Comparison of ENCODE assay signal across 8 cellular contexts in genomic region chr15:75673426-75674247, GRCh38. TPM values are rescaled to one million over a fixed set of nuclear protein-coding genes. Genes with fewer than 3 reads are reported as not detected.
DNase-seq lines count a peak whose midpoint lies in the region; ATAC-seq, FAIRE-seq and TF ChIP-seq lines count a peak whose summit lies in the region.
"Had no signal": no experiment of that assay in that cellular context is flagged by ENCODE, and none has a peak within 500 bp of the region (broad histone marks: within the 10 kb centered on the region; RNA-seq: fewer than 3 reads in every experiment).

No MANE protein-coding gene starts in this region.

- H3K4me2 ChIP-seq in H1 (ENCODE audit: insufficient read depth in 1 of 2, low read depth in 2 of 2, low read length in 2 of 2): no peak overlapping the region

- no peak overlapping the region for H2BK20ac ChIP-seq in H1 (ENCODE audit: low read length)

- H2BK120ac ChIP-seq in H1 (replicated peaks; ENCODE audit: low read depth, low read length): no peak overlapping the region

- H2AK5ac ChIP-seq in H1 (ENCODE audit: low read depth, low read length): no peak overlapping the region

- no peak overlapping the region for H4K91ac ChIP-seq in H1 (replicated peaks; ENCODE audit: insufficient read length, low read length)

- 0 out of 2 replicates have a peak overlapping the region, but pooled peaks have one; percentile 51 for H2BK12ac ChIP-seq in H1 (ENCODE audit: low read depth, low read length)

- H4K5ac ChIP-seq in H1 (ENCODE audit: insufficient read length, low read depth, low read length): no peak overlapping the region

- H3K9me3 ChIP-seq in H1 (ENCODE audit: insufficient read depth in 2 of 2, low read depth in 1 of 2, low read length in 1 of 2) (no peaks in the 10 kb centered on the region), mucosa of descending colon (no peaks in the 10 kb centered on the region), upper lobe of right lung (no peaks in the 10 kb centered on the region)

- no peak for FAIRE-seq in H1 (lab: Jason Lieb, UNC)

- no peak for TF ChIP-seq RAD21 in H1 (IDR thresholded peaks at IDR 0.05 in 1 of 2, conservative IDR thresholded peaks at IDR 0.05 in 1 of 2; ENCODE audit: low read depth in 2 of 2, low read length in 2 of 2)

- no peak overlapping the region for H2BK15ac ChIP-seq in H1 (ENCODE audit: low read length)

- no peaks in the 10 kb centered on the region for H3K79me2 ChIP-seq in H1 (ENCODE audit: control insufficient read depth in 1 of 2, insufficient read depth in 2 of 2, low read length in 2 of 2)

- no peak overlapping the region for H3K4ac ChIP-seq in H1 (replicated peaks; ENCODE audit: insufficient read length, low read depth, low read length)

- H3K36me3 ChIP-seq in H1 (ENCODE audit: control insufficient read depth in 2 of 4, insufficient read depth in 4 of 4, low read length in 3 of 4) (no peaks in the 10 kb centered on the region), mucosa of descending colon (ENCODE audit: low read depth) (no peaks in the 10 kb centered on the region), upper lobe of right lung (no peaks in the 10 kb centered on the region)

- H3K23ac ChIP-seq in H1 (ENCODE audit: insufficient read length): no peak overlapping the region

- TF ChIP-seq POLR2A in H1 (IDR thresholded peaks at IDR 0.05; ENCODE audit: control extremely low read depth in 1 of 2, low read depth in 2 of 2, low read length in 2 of 2): no peak

- no peak overlapping the region; the same call in 1 of the 2 replicates for H4K8ac ChIP-seq in H1 (ENCODE audit: extremely low read depth, insufficient read depth, low read length)

- peaks cover 7 to 14% (median 9%) of the 10 kb centered on the region in 4 experiments for H3K4me1 ChIP-seq in H1 (replicated peaks in 1 of 4; ENCODE audit: control insufficient read depth in 3 of 4, insufficient read depth in 4 of 4, low read length in 3 of 4)
- H3K4me1 ChIP-seq in mucosa of descending colon (ENCODE audit: low read depth): no peaks in the 10 kb centered on the region
- peaks cover 24% of the 10 kb centered on the region for H3K4me1 ChIP-seq in upper lobe of right lung

- H3K4me3 ChIP-seq in H1 (ENCODE audit: extremely low read depth in 1 of 4, insufficient read depth in 2 of 4, low read depth in 3 of 4, low read length in 4 of 4) (no peak overlapping the region), mucosa of descending colon (no peak overlapping the region), upper lobe of right lung (no peak overlapping the region)

- no peaks in the 10 kb centered on the region for H3K27me3 ChIP-seq in H1 (replicated peaks in 1 of 4; ENCODE audit: control insufficient read depth in 3 of 4, extremely low read depth in 1 of 4, insufficient read depth in 3 of 4, low read length in 3 of 4)
- no peaks in the 10 kb centered on the region for H3K27me3 ChIP-seq in upper lobe of right lung

- H3K23me2 ChIP-seq in H1 (ENCODE audit: low read depth, low read length): no peaks in the 10 kb centered on the region

- peak; percentile 28 for ATAC-seq in mucosa of descending colon
- peak; percentile 64 for ATAC-seq in upper lobe of right lung
- no peak for ATAC-seq in HG03457 (IDR thresholded peaks at IDR 0.05; ENCODE audit: unreplicated experiment)
- ATAC-seq in HG02678 (IDR thresholded peaks at IDR 0.05; ENCODE audit: unreplicated experiment): no peak

- 85% methylated on average over 7 of the region's 10 CpGs; no CpG with 5 or more reads in 1 of the 2 experiments for WGBS in H1 (ENCODE audit: extremely low coverage in 1 of 2, insufficient coverage in 1 of 2, insufficient read length in 1 of 2, insufficient replicate concordance in 2 of 2, low coverage in 1 of 2, low lambda C conversion rate in 2 of 2, missing lambda C conversion rate in 1 of 2), 2 experiments

- no peak overlapping the region for H3K9ac ChIP-seq in H1 (replicated peaks in 1 of 4; ENCODE audit: extremely low read depth in 1 of 4, low read depth in 3 of 4, low read length in 3 of 4)

- intact Hi-C loops in mucosa of descending colon (cut with DNase I, micrococcal nuclease): no loop called here
- intact Hi-C loops in upper lobe of right lung (cut with DNase I): no loop called here

- no peaks in the 10 kb centered on the region for H4K20me1 ChIP-seq in H1 (replicated peaks in 1 of 2; ENCODE audit: control insufficient read depth in 1 of 2, insufficient read depth in 2 of 2, low read length in 2 of 2)

- DNase-seq in NCI-H69 (lab: John Stamatoyannopoulos, UW) (peak; percentile 5), H1 (ENCODE audit: low read depth in 1 of 2, low spot score in 2 of 2) (no peak), mucosa of descending colon (peak in 2 of 3 donors; percentile 43 to 77), upper lobe of right lung (peak; percentile 81), SHP77 (lab: John Stamatoyannopoulos, UW) (no peak)
- DNase-seq: RPMI8226 had no signal

- POLR2A ChIA-PET in H1 (lab: Charles Lee; ENCODE audit: partially characterized antibody): interaction anchor here (1.1 to 2.7 kb wide), 3 partner anchors 12 to 33 kb away, joined by 3 to 9 read pairs (median 7); partner anchors contain the start of gene IMP3

- no peak overlapping the region for H3K18ac ChIP-seq in H1 (ENCODE audit: extremely low read depth, low read length)

- no peaks in the 10 kb centered on the region for H3K79me1 ChIP-seq in H1 (ENCODE audit: low read depth, low read length)

- no peak for TF ChIP-seq CTCF in H1 (IDR thresholded peaks at IDR 0.05; ENCODE audit: control extremely low read depth in 1 of 3, insufficient read depth in 1 of 3, low read depth in 1 of 3, low read length in 3 of 3)
- no peak for TF ChIP-seq CTCF in mucosa of descending colon (IDR thresholded peaks at IDR 0.05)
- no peak for TF ChIP-seq CTCF in upper lobe of right lung (IDR thresholded peaks at IDR 0.05)

- no peak overlapping the region for H3K27ac ChIP-seq in H1 (ENCODE audit: low read depth, low read length)
- H3K27ac ChIP-seq in upper lobe of right lung: peak overlapping the region; percentile 71

- CTCF ChIA-PET in H1 (lab: Charles Lee; ENCODE audit: partially characterized antibody): interaction anchor here (1.1 to 7.4 kb wide), 7 partner anchors 10 to 76 kb away, joined by 3 to 60 read pairs (median 6); partner anchors contain the start of gene SNX33

- no peak overlapping the region for H3K14ac ChIP-seq in H1 (ENCODE audit: insufficient read length)

- H3K56ac ChIP-seq in H1 (replicated peaks; ENCODE audit: insufficient read length, low read depth, low read length): no peak overlapping the region

- no peak overlapping the region for H2BK5ac ChIP-seq in H1 (ENCODE audit: low read depth, low read length)

- no peak for TF ChIP-seq EP300 in H1 (IDR thresholded peaks at IDR 0.05; ENCODE audit: borderline replicate concordance in 1 of 2, low read depth in 2 of 2, low read length in 2 of 2)

- no peak overlapping the region for H2AFZ ChIP-seq in H1 (ENCODE audit: low read length)

TF ChIP-seq in H1, 55 proteins besides CTCF, POLR2A, EP300 and RAD21:
- no peak for TF ChIP-seq EZH2 (IDR thresholded peaks at IDR 0.05; ENCODE audit: low read depth, low read length, severe bottlenecking)

RNA-seq across cellular contexts. Expression of gene SNX33, which starts 25.9 kb away (rescaled TPM):
- total RNA-seq in H1 (2021; fragmentation: NEBNext Ultra II Directional; extraction: Animal tissue kit (Norgen Biotek cat#: 25700)): 22.9 and 24.8 TPM in 2 replicates
- polyA plus RNA-seq in H1 (2011; rRNA removed): 14.3 and 15.7 TPM in 2 replicates
- polyA plus RNA-seq in H1 (2011; cell fraction: cytosol; rRNA removed): 11.5 TPM
- 25.7 TPM for polyA plus RNA-seq in H1 (2011; cell fraction: nucleus; rRNA removed)
- 17.5 to 20.7 TPM (median 18.6 TPM) in 4 replicates for polyA plus RNA-seq in H1 (2012, experiment 1 of 2)
- polyA plus RNA-seq in H1 (2012, experiment 2 of 2): 13.9 TPM
- polyA plus RNA-seq in H1 (2013, experiment 1 of 2): 10.5 TPM
- polyA plus RNA-seq in H1 (2013, experiment 2 of 2): 11.4 TPM
- 21.0 and 25.5 TPM in 2 replicates for polyA minus RNA-seq in H1 (2011; rRNA and poly(A)+ RNA removed)
- 17.4 TPM for polyA minus RNA-seq in H1 (2011; cell fraction: cytosol; rRNA and poly(A)+ RNA removed)
- polyA minus RNA-seq in H1 (2011; cell fraction: nucleus; rRNA and poly(A)+ RNA removed): 21.6 TPM
- total RNA-seq in mucosa of descending colon: 10 to 100 TPM; 23.6 to 38.2 (median 28.7) TPM
- total RNA-seq in upper lobe of right lung: 31.0 TPM

RNA-seq across cellular contexts. Expression of gene IMP3, which starts 33.6 kb away (rescaled TPM):
- 114 and 122 TPM in 2 replicates for total RNA-seq in H1 (2021; fragmentation: NEBNext Ultra II Directional; extraction: Animal tissue kit (Norgen Biotek cat#: 25700))
- 273 and 278 TPM in 2 replicates for polyA plus RNA-seq in H1 (2011; rRNA removed)
- polyA plus RNA-seq in H1 (2011; cell fraction: cytosol; rRNA removed): 193 TPM
- polyA plus RNA-seq in H1 (2011; cell fraction: nucleus; rRNA removed): 91.6 TPM
- 105 to 122 TPM (median 110 TPM) in 4 replicates for polyA plus RNA-seq in H1 (2012, experiment 1 of 2)
- 139 TPM for polyA plus RNA-seq in H1 (2012, experiment 2 of 2)
- polyA plus RNA-seq in H1 (2013, experiment 1 of 2): 117 TPM
- polyA plus RNA-seq in H1 (2013, experiment 2 of 2): 117 TPM
- polyA minus RNA-seq in H1 (2011; rRNA and poly(A)+ RNA removed): 22.0 and 25.5 TPM in 2 replicates
- 48.7 TPM for polyA minus RNA-seq in H1 (2011; cell fraction: cytosol; rRNA and poly(A)+ RNA removed)
- polyA minus RNA-seq in H1 (2011; cell fraction: nucleus; rRNA and poly(A)+ RNA removed): 73.3 TPM
- total RNA-seq in mucosa of descending colon: 10 to 100 TPM; 47.6 to 54.8 (median 50.4) TPM
- 54.9 TPM for total RNA-seq in upper lobe of right lung

RNA-seq across cellular contexts. Expression of gene CSPG4, which starts 39.0 kb away (rescaled TPM):
- total RNA-seq in H1 (2021; fragmentation: NEBNext Ultra II Directional; extraction: Animal tissue kit (Norgen Biotek cat#: 25700)): 3.0 and 3.2 TPM in 2 replicates
- polyA plus RNA-seq in H1 (2011; rRNA removed): 1.4 and 1.9 TPM in 2 replicates
- 1.0 TPM for polyA plus RNA-seq in H1 (2011; cell fraction: cytosol; rRNA removed)
- 4.7 TPM for polyA plus RNA-seq in H1 (2011; cell fraction: nucleus; rRNA removed)
- polyA plus RNA-seq in H1 (2012, experiment 1 of 2): 1.5 to 3.6 TPM (median 2.6 TPM) in 4 replicates
- 1.6 TPM for polyA plus RNA-seq in H1 (2012, experiment 2 of 2)
- 3.1 TPM for polyA plus RNA-seq in H1 (2013, experiment 1 of 2)
- polyA plus RNA-seq in H1 (2013, experiment 2 of 2): 2.0 TPM
- polyA minus RNA-seq in H1 (2011; rRNA and poly(A)+ RNA removed): 2.5 and 3.3 TPM in 2 replicates
- polyA minus RNA-seq in H1 (2011; cell fraction: cytosol; rRNA and poly(A)+ RNA removed): 2.3 TPM
- polyA minus RNA-seq in H1 (2011; cell fraction: nucleus; rRNA and poly(A)+ RNA removed): 3.6 TPM
- total RNA-seq in mucosa of descending colon (10 to 100 TPM in 1 of 3 donors, 1 to 10 TPM in 2; 3.0 to 86.8 (median 7.8) TPM), upper lobe of right lung (12.6 TPM)

RNA-seq across cellular contexts. Expression of gene SNUPN, which starts 48.1 kb away (rescaled TPM):
- 26.2 and 28.2 TPM in 2 replicates for total RNA-seq in H1 (2021; fragmentation: NEBNext Ultra II Directional; extraction: Animal tissue kit (Norgen Biotek cat#: 25700))
- polyA plus RNA-seq in H1 (2011; rRNA removed): 11.6 and 13.3 TPM in 2 replicates
- 20.3 TPM for polyA plus RNA-seq in H1 (2011; cell fraction: cytosol; rRNA removed)
- polyA plus RNA-seq in H1 (2011; cell fraction: nucleus; rRNA removed): 10.2 TPM
- polyA plus RNA-seq in H1 (2012, experiment 1 of 2): 20.2 to 23.4 TPM (median 22.0 TPM) in 4 replicates
- 8.5 TPM for polyA plus RNA-seq in H1 (2012, experiment 2 of 2)
- polyA plus RNA-seq in H1 (2013, experiment 1 of 2): 22.4 TPM
- 21.5 TPM for polyA plus RNA-seq in H1 (2013, experiment 2 of 2)
- 14.8 and 20.1 TPM in 2 replicates for polyA minus RNA-seq in H1 (2011; rRNA and poly(A)+ RNA removed)
- 10.3 TPM for polyA minus RNA-seq in H1 (2011; cell fraction: cytosol; rRNA and poly(A)+ RNA removed)
- polyA minus RNA-seq in H1 (2011; cell fraction: nucleus; rRNA and poly(A)+ RNA removed): 15.0 TPM
- 10 to 100 TPM; 18.7 to 23.9 (median 18.9) TPM for total RNA-seq in mucosa of descending colon
- total RNA-seq in upper lobe of right lung: 23.5 TPM

Comparison
In these comparisons a context has a peak if more than half of its experiments do, and no peak if none do; other contexts are left out.
1. DNase-seq: peak in NCI-H69 (single experiment), mucosa of descending colon (2 of 3) and upper lobe of right lung (single experiment); none in H1 (0 of 2) and SHP77 (0 of 2).
2. ATAC-seq: peak in mucosa of descending colon (single experiment) and upper lobe of right lung (single experiment); none in HG03457 (single experiment) and HG02678 (single experiment).